In the genomic region with DNA sequence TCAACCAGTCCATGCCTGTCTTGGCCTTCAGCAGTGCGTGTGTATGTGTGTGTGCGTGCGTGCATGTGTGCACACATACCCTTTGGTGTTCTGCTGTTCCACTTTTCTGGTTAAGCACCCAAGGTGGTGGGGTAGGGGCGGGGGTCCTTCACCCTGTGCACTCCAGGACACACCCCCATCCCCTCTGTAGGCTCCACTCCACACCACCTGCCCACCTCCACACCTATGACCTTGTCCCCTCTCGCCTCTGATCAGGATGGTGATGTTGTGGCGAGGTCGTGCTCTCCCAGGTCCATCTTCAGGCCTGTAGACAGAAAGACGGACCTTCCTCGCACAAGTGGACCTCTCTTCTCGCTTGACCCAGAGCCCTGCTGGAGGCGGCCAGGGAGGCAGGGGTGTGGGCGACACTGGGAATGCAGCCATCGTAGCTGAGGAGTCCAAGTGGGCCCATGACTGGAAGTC, we compare ENCODE assay signal across 1 cellular context.
TF ChIP-seq lines count a peak whose summit lies in the region.

No MANE protein-coding gene starts in this region.

TF ChIP-seq in endothelial cell of umbilical vein, 7 proteins besides CTCF, POLR2A, EP300 and RAD21:
- TF ChIP-seq MYC (IDR thresholded peaks at IDR 0.05; ENCODE audit: low read depth, low read length) (no peak), EZH2 (IDR thresholded peaks at IDR 0.05; ENCODE audit: borderline replicate concordance, low read depth, low read length, severe bottlenecking) (no peak), GATA2 (IDR thresholded peaks at IDR 0.05; ENCODE audit: insufficient read depth, insufficient read length, low read depth, low read length) (no peak), FOS (IDR thresholded peaks at IDR 0.05; ENCODE audit: borderline replicate concordance, insufficient read depth, low read length) (no peak), POLR2AphosphoS5 (IDR thresholded peaks at IDR 0.05; ENCODE audit: insufficient read depth, low read depth, low read length) (no peak), JUN (IDR thresholded peaks at IDR 0.05; ENCODE audit: borderline replicate concordance, insufficient read depth, insufficient read length, low read depth) (no peak)
- TF ChIP-seq, protein P1, sequence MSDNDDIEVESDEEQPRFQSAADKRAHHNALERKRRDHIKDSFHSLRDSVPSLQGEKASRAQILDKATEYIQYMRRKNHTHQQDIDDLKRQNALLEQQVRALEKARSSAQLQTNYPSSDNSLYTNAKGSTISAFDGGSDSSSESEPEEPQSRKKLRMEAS (IDR thresholded peaks at IDR 0.05; ENCODE audit: insufficient read depth, insufficient read length), result no peak
TF ChIP-seq in endothelial cell of umbilical vein: peak in this region for 0.
